In genomic region chr19:48351341-48351752, GRCh38 we compare ENCODE assay signal across 8 cellular contexts. TPM values are rescaled to one million over a fixed set of nuclear protein-coding genes. Genes with fewer than 3 reads are reported as not detected.
DNase-seq lines count a peak whose midpoint lies in the region; ATAC-seq and TF ChIP-seq lines count a peak whose summit lies in the region.

No MANE protein-coding gene starts in this region.

- ATAC-seq in sciatic nerve, result peak; percentile 60
- no peak for ATAC-seq in GM21619 (IDR thresholded peaks at IDR 0.05; ENCODE audit: unreplicated experiment)

- peak overlapping the region; percentile 43 for H3K27ac Mint-ChIP-seq in Caco-2 (ENCODE audit: unreplicated experiment)

- no peaks in the 10 kb centered on the region for H3K27me3 Mint-ChIP-seq in Caco-2 (ENCODE audit: insufficient read depth, unreplicated experiment)

- H3K27me3 ChIP-seq in Caco-2 (replicated peaks; ENCODE audit: control insufficient read depth, insufficient read depth, low read length), result no peaks in the 10 kb centered on the region
- no peaks in the 10 kb centered on the region for H3K27me3 ChIP-seq in SJCRH30
- no peaks in the 10 kb centered on the region for H3K27me3 ChIP-seq in cardiac muscle cell

- no TSS peak for BruUV-seq in Caco-2 (replicated peaks; lab: Mats Ljungman, UMichigan)

- H3K4me1 ChIP-seq in Caco-2 (peaks cover 33% of the 10 kb centered on the region), SJCRH30 (0 out of 2 replicates have a peak, but pooled peaks cover 4% of the 10 kb centered on the region), cardiac muscle cell (ENCODE audit: low read depth) (no peaks in the 10 kb centered on the region)

- TF ChIP-seq CTCF in Caco-2 (IDR thresholded peaks at IDR 0.05; ENCODE audit: insufficient read depth in 1 of 2, low read depth in 1 of 2, low read length in 1 of 2, severe bottlenecking in 1 of 2, unreplicated experiment in 1 of 2) (peak; percentile 82 to 90), cardiac muscle cell (IDR thresholded peaks at IDR 0.05; ENCODE audit: low read depth, low read length) (peak; percentile 83)

- no peak overlapping the region for H3K4me3 ChIP-seq in Caco-2 (ENCODE audit: low read depth, low read length)
- H3K4me3 ChIP-seq in SJCRH30, result no peak overlapping the region
- H3K4me3 ChIP-seq in cardiac muscle cell, result no peak overlapping the region

- peaks cover 39% of the 10 kb centered on the region for H3K4me1 Mint-ChIP-seq in Caco-2 (ENCODE audit: low read depth, unreplicated experiment)

- CTCF ChIA-PET in Caco-2 (lab: Charles Lee), result interaction anchor here (0.7 to 1.5 kb wide), 7 partner anchors 13 to 233 kb away, joined by 3 to 13 read pairs (median 5); partner anchors contain the start of genes KDELR1, SYNGR4 and TMEM143

- H3K9me3 ChIP-seq in Caco-2 (no peaks in the 10 kb centered on the region), SJCRH30 (replicated peaks) (no peaks in the 10 kb centered on the region), cardiac muscle cell (ENCODE audit: low read depth) (no peaks in the 10 kb centered on the region)

- POLR2A ChIA-PET in Caco-2 (lab: Charles Lee), result no interaction called here

- peaks cover 23% of the 10 kb centered on the region for H3K36me3 Mint-ChIP-seq in Caco-2 (ENCODE audit: insufficient read depth, unreplicated experiment)

- intact Hi-C loops in Caco-2 (cut with micrococcal nuclease; ENCODE audit: unreplicated experiment), result loop anchor here (5.0 kb wide), 1 partner anchor 41 kb away; the partner anchor contains the start of genes GRIN2D and KDELR1
- intact Hi-C loops in sciatic nerve (cut with DNase I), result no loop called here

- H3K27ac ChIP-seq in SJCRH30 (no peak overlapping the region), cardiac muscle cell (no peak overlapping the region)

- H3K4me3 Mint-ChIP-seq in Caco-2 (ENCODE audit: unreplicated experiment), result no peak overlapping the region

- no peaks in the 10 kb centered on the region for H3K9me3 Mint-ChIP-seq in Caco-2 (ENCODE audit: unreplicated experiment)

- no peaks in the 10 kb centered on the region for H3K36me3 ChIP-seq in Caco-2 (ENCODE audit: control insufficient read depth, insufficient read depth, low read length)
- no peaks in the 10 kb centered on the region for H3K36me3 ChIP-seq in SJCRH30
- H3K36me3 ChIP-seq in cardiac muscle cell, result no peaks in the 10 kb centered on the region

- peak; percentile 81 to 85 for DNase-seq in Caco-2
- DNase-seq in HuH-7 (ENCODE audit: low spot score), result peak; percentile 88
- DNase-seq in SJCRH30, result peak; percentile 70 to 81
- DNase-seq in activated naive CD4-positive, alpha-beta T cell treated with Interleukin-2 at 50 U/mL for 16 hours, result peak; percentile 83
- DNase-seq in cardiac muscle cell (ENCODE audit: low read depth in 1 of 2, low spot score in 1 of 2), result peak; percentile 66 to 69
- peak; percentile 78 for DNase-seq in sciatic nerve (ENCODE audit: low spot score)
- DNase-seq in NCI-H128 (lab: John Stamatoyannopoulos, UW; ENCODE audit: unreplicated experiment), result no peak

RNA-seq across cellular contexts. Expression of gene TMEM143, which starts 12.4 kb away (rescaled TPM):
- total RNA-seq in Caco-2 (2022) (20.4 and 24.4 TPM in 2 replicates), cardiac muscle cell (17.9 and 29.8 TPM in 2 replicates), sciatic nerve (11.2 TPM)
- 2.6 and 2.8 TPM in 2 replicates for total RNA-seq in SJCRH30 (2014; rRNA removed; shearing (Covaris generic))
- polyA plus RNA-seq in cardiac muscle cell, result 38.5 and 68.5 TPM in 2 replicates

RNA-seq across cellular contexts. Expression of gene SYNGR4, which starts 12.8 kb away (rescaled TPM):
- 0.32 TPM in 1 of 2 replicates, not detected in the other for total RNA-seq in Caco-2 (2022)
- total RNA-seq in SJCRH30 (2014; rRNA removed; shearing (Covaris generic)), result not detected in 2 replicates
- total RNA-seq in cardiac muscle cell, result 0.57 TPM in 1 of 2 replicates, not detected in the other
- polyA plus RNA-seq in cardiac muscle cell, result not detected in 2 replicates
- not detected for total RNA-seq in sciatic nerve

RNA-seq across cellular contexts. Expression of gene EMP3, which starts 26.0 kb away (rescaled TPM):
- total RNA-seq in Caco-2 (2022), result 6.8 and 11.3 TPM in 2 replicates
- 79.1 and 79.2 TPM in 2 replicates for total RNA-seq in SJCRH30 (2014; rRNA removed; shearing (Covaris generic))
- 32.5 and 39.8 TPM in 2 replicates for total RNA-seq in cardiac muscle cell
- polyA plus RNA-seq in cardiac muscle cell, result 148 and 160 TPM in 2 replicates
- 119 TPM for total RNA-seq in sciatic nerve

RNA-seq across cellular contexts. Expression of gene KDELR1, which starts 40.0 kb away (rescaled TPM):
- total RNA-seq in Caco-2 (2022) (375 and 381 TPM in 2 replicates), cardiac muscle cell (137 and 159 TPM in 2 replicates), sciatic nerve (104 TPM)
- total RNA-seq in SJCRH30 (2014; rRNA removed; shearing (Covaris generic)), result 105 and 119 TPM in 2 replicates
- polyA plus RNA-seq in cardiac muscle cell, result 186 and 218 TPM in 2 replicates

RNA-seq across cellular contexts. Expression of gene GRIN2D, which starts 42.1 kb away (rescaled TPM):
- total RNA-seq in Caco-2 (2022), result 6.5 and 7.3 TPM in 2 replicates
- 0.03 TPM in 1 of 2 replicates, not detected in the other for total RNA-seq in SJCRH30 (2014; rRNA removed; shearing (Covaris generic))
- 2.7 and 3.2 TPM in 2 replicates for total RNA-seq in cardiac muscle cell
- polyA plus RNA-seq in cardiac muscle cell, result 3.5 and 3.9 TPM in 2 replicates
- total RNA-seq in sciatic nerve, result 1.1 TPM
